1 cellular context compared by ENCODE assay signal in genomic region chrX:1596676-1597344, GRCh38.
TF ChIP-seq lines count a peak whose summit lies in the region.

No MANE protein-coding gene starts in this region.

TF ChIP-seq in HepG2, 621 proteins besides CTCF, POLR2A, EP300 and RAD21:
- TF ChIP-seq RNF2 (conservative IDR thresholded peaks at IDR 0.05; ENCODE audit: low read depth) (no peak), ZFP37 (CRISPR knock-in tag; IDR thresholded peaks at IDR 0.05; ENCODE audit: borderline replicate concordance) (no peak), HOXD1 (CRISPR knock-in tag; IDR thresholded peaks at IDR 0.05) (no peak), ZNF589 (CRISPR knock-in tag; conservative IDR thresholded peaks at IDR 0.05) (no peak), SNAPC5 (CRISPR knock-in tag; IDR thresholded peaks at IDR 0.05; ENCODE audit: borderline replicate concordance) (no peak), SOX6 (IDR thresholded peaks at IDR 0.05) (no peak), SOX6 (CRISPR knock-in tag; IDR thresholded peaks at IDR 0.05) (no peak), AGO2 (optimal IDR thresholded peaks at IDR 0.05; ENCODE audit: low read depth, low read length) (peak; percentile 60), AGO1 (IDR thresholded peaks at IDR 0.05; ENCODE audit: low read depth, low read length, poor library complexity, severe bottlenecking) (peak; percentile 9), MAFK (conservative IDR thresholded peaks at IDR 0.05 in 1 of 2, IDR thresholded peaks at IDR 0.05 in 1 of 2; ENCODE audit: low read length in 2 of 2) (no peak), HDAC6 (IDR thresholded peaks at IDR 0.05; ENCODE audit: low read depth, low read length) (no peak)
TF ChIP-seq in HepG2: peak in this region for 2.
